11 cellular contexts compared by ENCODE assay signal in the genomic region with DNA sequence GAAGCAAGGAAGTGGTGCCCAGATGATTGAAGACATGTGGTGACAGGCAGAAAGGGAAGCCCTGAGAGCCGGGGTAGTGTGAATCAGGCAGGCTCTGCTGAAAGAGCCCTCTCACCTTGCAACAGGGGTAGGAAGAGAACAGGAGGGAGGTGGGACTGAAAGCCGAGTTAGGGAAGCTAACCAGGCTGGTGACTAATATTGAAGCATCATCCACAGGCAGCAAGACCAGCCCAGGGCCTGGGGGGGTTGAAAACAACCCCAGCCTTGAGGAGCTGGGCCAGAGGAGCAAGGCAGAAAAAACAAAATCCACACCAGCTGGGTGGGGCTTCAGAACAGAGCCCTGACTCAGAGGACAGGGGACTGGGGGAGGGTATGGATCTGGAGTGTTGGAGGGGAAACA. TPM values are rescaled to one million over a fixed set of nuclear protein-coding genes. Genes with fewer than 3 reads are reported as not detected.
DNase-seq lines count a peak whose midpoint lies in the region; ATAC-seq, FAIRE-seq and TF ChIP-seq lines count a peak whose summit lies in the region.
"Had no signal": no experiment of that assay in that cellular context is flagged by ENCODE, and none has a peak within 500 bp of the region (broad histone marks: within the 10 kb centered on the region; RNA-seq: fewer than 3 reads in every experiment).

No MANE protein-coding gene starts in this region.

- H3K9me3 ChIP-seq in GM23248 (ENCODE audit: low read depth), result no peaks in the 10 kb centered on the region
- H3K9me3 ChIP-seq in kidney (ENCODE audit: control insufficient read depth in 1 of 2, low read length in 2 of 2), result no peaks in the 10 kb centered on the region

- no peaks in the 10 kb centered on the region for H3K27me3 ChIP-seq in GM23248 (replicated peaks; ENCODE audit: insufficient read depth)

- ATAC-seq in activated CD8-positive, alpha-beta T cell treated with anti-CD3 and anti-CD28 coated beads for 36 hours, result peak; percentile 28
- ATAC-seq in stimulated activated naive CD8-positive, alpha-beta T cell treated with anti-CD3 and anti-CD28 coated beads, Interleukin-15, Interleukin-2, amounts not matched to agents 100 U/mL and 50 U/mL, for 24 hours, result peak; percentile 45
- ATAC-seq in HG02759 (IDR thresholded peaks at IDR 0.05; ENCODE audit: unreplicated experiment), result no peak

- H3K9me2 ChIP-seq in GM23248 (ENCODE audit: insufficient read depth), result no peaks in the 10 kb centered on the region

- H3K9ac ChIP-seq in GM23248 (peak overlapping the region; percentile 64), kidney (ENCODE audit: low read length in 2 of 2) (no peak overlapping the region)

- peaks cover 25% of the 10 kb centered on the region for H3K36me3 Mint-ChIP-seq in activated CD8-positive, alpha-beta T cell treated with anti-CD3 and anti-CD28 coated beads for 36 hours (ENCODE audit: low read depth)

- peaks cover 41% of the 10 kb centered on the region for H3K4me1 Mint-ChIP-seq in activated CD8-positive, alpha-beta T cell treated with anti-CD3 and anti-CD28 coated beads for 36 hours (ENCODE audit: low read depth)

- H3F3A ChIP-seq in GM23248 (ENCODE audit: insufficient read depth), result peaks cover 41% of the 10 kb centered on the region

- H3K27ac ChIP-seq in GM23248, result peak overlapping the region; percentile 89
- H3K27ac ChIP-seq in kidney (ENCODE audit: low read depth in 2 of 2, low read length in 2 of 2), result no peak overlapping the region

- no peaks in the 10 kb centered on the region for H3K27me3 Mint-ChIP-seq in activated CD8-positive, alpha-beta T cell treated with anti-CD3 and anti-CD28 coated beads for 36 hours

- no peaks in the 10 kb centered on the region for H4K20me1 ChIP-seq in GM23248 (ENCODE audit: insufficient read depth)

- peak overlapping the region; percentile 31 for H3K27ac Mint-ChIP-seq in activated CD8-positive, alpha-beta T cell treated with anti-CD3 and anti-CD28 coated beads for 36 hours

- WGBS in GM23248 (ENCODE audit: low coverage in 1 of 2, low lambda C conversion rate in 2 of 2, missing lambda C conversion rate in 2 of 2), 2 experiments, result 0 to 5% methylated on average over 2 of the region's 2 CpGs

- peak overlapping the region; percentile 9 for H3K4me2 ChIP-seq in GM23248 (ENCODE audit: unreplicated experiment)

- H3K36me3 ChIP-seq in GM23248 (ENCODE audit: low read depth), result peaks cover 17% of the 10 kb centered on the region; the same call in 1 of the 2 replicates
- H3K36me3 ChIP-seq in kidney (ENCODE audit: control insufficient read depth in 1 of 2, insufficient read depth in 2 of 2, low read length in 2 of 2), result no peaks in the 10 kb centered on the region

- no peak for FAIRE-seq in kidney (lab: Jason Lieb, UNC)

- in situ Hi-C loops in GM23248 (cut with MboI), result no loop called here

- H3K79me2 ChIP-seq in GM23248 (ENCODE audit: insufficient read depth), result no peaks in the 10 kb centered on the region

- POLR2A ChIA-PET in activated CD8-positive, alpha-beta T cell treated with anti-CD3 and anti-CD28 coated beads for 36 hours (lab: Charles Lee), result no interaction called here

- H3K9me3 Mint-ChIP-seq in activated CD8-positive, alpha-beta T cell treated with anti-CD3 and anti-CD28 coated beads for 36 hours, result no peaks in the 10 kb centered on the region

- intact Hi-C loops in activated CD8-positive, alpha-beta T cell treated with anti-CD3 and anti-CD28 coated beads for 36 hours (cut with micrococcal nuclease), result no loop called here
- intact Hi-C loops in kidney (cut with DNase I), result no loop called here

- DNase-seq in GM23248, result peak; percentile 92
- DNase-seq in activated CD8-positive, alpha-beta T cell treated with anti-CD3 and anti-CD28 coated beads for 36 hours, result no peak
- DNase-seq in fibroblast of peridontal ligament (ENCODE audit: extremely low read depth), result peak; percentile 80
- no peak for DNase-seq in stimulated activated naive CD8-positive, alpha-beta T cell treated with anti-CD3 and anti-CD28 coated beads, Interleukin-15, Interleukin-2, amounts not matched to agents 100 U/mL and 50 U/mL, for 24 hours
- no peak for DNase-seq in kidney
- no peak for DNase-seq in 8988T
- DNase-seq in SHP77 (lab: John Stamatoyannopoulos, UW), result no peak
- DNase-seq: NCI-H1417, RPMI8226 had no signal

- CTCF ChIA-PET in activated CD8-positive, alpha-beta T cell treated with anti-CD3 and anti-CD28 coated beads for 36 hours (lab: Charles Lee), result interaction anchor here (7.5 to 8.0 kb wide), 2 partner anchors 7 to 51 kb away, joined by 68 to 96 read pairs; no protein-coding TSS in a partner anchor

- peaks cover 34% of the 10 kb centered on the region for H3K4me1 ChIP-seq in GM23248 (ENCODE audit: insufficient read depth)
- no peaks in the 10 kb centered on the region for H3K4me1 ChIP-seq in kidney (ENCODE audit: control insufficient read depth in 1 of 2, insufficient read depth in 1 of 2, low read depth in 1 of 2, low read length in 2 of 2)

- no peak overlapping the region for H3K4me3 Mint-ChIP-seq in activated CD8-positive, alpha-beta T cell treated with anti-CD3 and anti-CD28 coated beads for 36 hours

- no peak for TF ChIP-seq CTCF in activated CD8-positive, alpha-beta T cell treated with anti-CD3 and anti-CD28 coated beads for 36 hours (IDR thresholded peaks at IDR 0.05)
- no peak for TF ChIP-seq CTCF in kidney (IDR thresholded peaks at IDR 0.05; ENCODE audit: borderline replicate concordance, extremely low read depth, insufficient read depth)

- H3K4me3 ChIP-seq in GM23248 (no peak overlapping the region), kidney (ENCODE audit: low read length in 2 of 2) (no peak overlapping the region)

- peak overlapping the region; percentile 52 for H2AFZ ChIP-seq in GM23248

RNA-seq across cellular contexts. Expression of gene CRTAM, which starts 35.0 kb away (rescaled TPM):
- not detected in 2 replicates for total RNA-seq in GM23248 (2014; rRNA removed; shearing (Covaris generic))
- not detected in 2 replicates for polyA plus RNA-seq in GM23248 (2016; fragmentation: Nextera tagmentation; extraction: Ambion mirVana)
- total RNA-seq in activated CD8-positive, alpha-beta T cell treated with anti-CD3 and anti-CD28 coated beads for 36 hours, result 10 to 100 TPM; 21.1 to 21.5 TPM
- 0.66 TPM for total RNA-seq in kidney
- polyA plus RNA-seq in kidney (ENCODE audit: insufficient read depth, low read depth, low replicate concordance), result not detected
- polyA plus RNA-seq: neural cell had no signal

Comparison
In these comparisons a context has a peak if more than half of its experiments do, and no peak if none do; other contexts are left out.
1. DNase-seq: peak in GM23248 (single experiment) and fibroblast of peridontal ligament (single experiment); none in activated CD8-positive, alpha-beta T cell treated with anti-CD3 and anti-CD28 coated beads for 36 hours (single experiment), stimulated activated naive CD8-positive, alpha-beta T cell treated with anti-CD3 and anti-CD28 coated beads, Interleukin-15, Interleukin-2, amounts not matched to agents 100 U/mL and 50 U/mL, for 24 hours (single experiment), kidney (single experiment), 8988T (single experiment) and SHP77 (0 of 2).
2. RNA of gene CRTAM, which starts 35.0 kb away (total RNA-seq): 21.1 to 21.5 TPM in activated CD8-positive, alpha-beta T cell treated with anti-CD3 and anti-CD28 coated beads for 36 hours; 0.66 TPM in kidney (single experiment) and not detected in GM23248; every median in the first group is over 10 times any median in the second.